ENCODE assay signal across 26 cellular contexts in genomic region chr4:13887010-13887409, GRCh38.
"Had no signal": no experiment of that assay in that cellular context is flagged by ENCODE, and none has a peak within 500 bp of the region (broad histone marks: within the 10 kb centered on the region; RNA-seq: fewer than 3 reads in every experiment).

No MANE protein-coding gene starts in this region.

- H3K27me3 ChIP-seq: brain microvascular endothelial cell, cardiac muscle cell, Peyer's patch, SJCRH30 had no signal

- H3K9me3 ChIP-seq: Peyer's patch, SJCRH30 had no signal

- H3K4me3 ChIP-seq: cardiac muscle cell, Peyer's patch, SJCRH30 had no signal

- ATAC-seq: activated CD8-positive, alpha-beta memory T cell treated with anti-CD3 and anti-CD28 coated beads, Interleukin-2, amount 10 ng/mL, durations not matched to agents 7 days and 5 days; activated naive CD4-positive, alpha-beta T cell treated with anti-CD3 and anti-CD28 coated beads, Interleukin-2, amount 50 U/mL, for 72 hours; activated naive CD8-positive, alpha-beta T cell treated with anti-CD3 and anti-CD28 coated beads, Interleukin-2, amount 50 U/mL, for 24 hours; T-helper 17 cell had no signal

- H3K27ac ChIP-seq: cardiac muscle cell, Peyer's patch, RWPE1, SJCRH30 had no signal

- H3K4me1 ChIP-seq: Peyer's patch, SJCRH30 had no signal

- DNase-seq: activated B cell treated with CpG ODN at 0.5 μM for 24 hours; activated CD4-positive, alpha-beta T cell treated with anti-CD3 and anti-CD28 coated beads for 1 hour; activated CD4-positive, alpha-beta T cell treated with anti-CD3 and anti-CD28 coated beads, Interleukin-2, amount 10 ng/mL, durations not matched to agents 24 days and 14 days; activated CD4-positive, alpha-beta T cell treated with anti-CD3 and anti-CD28 coated beads, Interleukin-2, amount 50 U/mL, for 48 hours; activated CD8-positive, alpha-beta memory T cell treated with anti-CD3 and anti-CD28 coated beads, Interleukin-2, amount 10 ng/mL, durations not matched to agents 7 days and 5 days; activated effector memory CD4-positive, alpha-beta T cell treated with Interleukin-2 at 50 U/mL for 16 hours; activated naive CD4-positive, alpha-beta T cell treated with Interleukin-2 at 50 U/mL for 16 hours; activated naive CD8-positive, alpha-beta T cell treated with anti-CD3 and anti-CD28 coated beads, Interleukin-2, amount 50 U/mL, for 24 hours; activated T-cell treated with anti-CD3 and anti-CD28 coated beads, Interleukin-2, amount 50 U/mL, for 24 hours; amniotic stem cell; brain microvascular endothelial cell; KBM-7; NCI-H1092; NCI-H187; NCI-H2081 treated with DMSO at 0.1 percent for 48 hours; NCI-H446; NCI-H524; NCI-H82; Peyer's patch; Right ventricle myocardium superior; SJCRH30; T-helper 17 cell; T-helper 9 cell had no signal

- H3K36me3 ChIP-seq: brain microvascular endothelial cell, cardiac muscle cell, Peyer's patch, SJCRH30 had no signal
